ENCODE assay signal across 20 cellular contexts in the genomic region with DNA sequence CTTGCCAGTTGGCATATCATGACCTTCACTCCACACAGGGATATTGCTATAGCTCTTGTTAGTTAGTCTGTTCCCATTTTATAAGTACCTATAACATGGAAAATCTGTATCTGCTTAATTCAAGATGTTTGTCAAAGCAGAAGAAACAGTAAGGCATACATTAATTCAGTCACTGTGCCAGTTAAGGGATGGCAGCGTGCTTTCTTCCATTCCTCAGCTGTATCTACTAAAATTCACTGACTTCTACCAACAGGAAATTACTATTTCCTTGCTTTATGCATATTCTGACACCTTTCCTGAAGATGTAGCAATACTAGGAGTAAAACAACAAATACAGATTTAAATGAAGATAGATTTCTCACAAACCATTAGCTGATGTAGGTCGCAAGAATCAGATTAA. TPM values are rescaled to one million over a fixed set of nuclear protein-coding genes. Genes with fewer than 3 reads are reported as not detected.
DNase-seq lines count a peak whose midpoint lies in the region; ATAC-seq, FAIRE-seq and TF ChIP-seq lines count a peak whose summit lies in the region.
"Had no signal": no experiment of that assay in that cellular context is flagged by ENCODE, and none has a peak within 500 bp of the region (broad histone marks: within the 10 kb centered on the region; RNA-seq: fewer than 3 reads in every experiment).

No MANE protein-coding gene starts in this region.

- peaks cover 11% of the 10 kb centered on the region for H3K9me3 Mint-ChIP-seq in osteocyte (ENCODE audit: unreplicated experiment)

- H3K27me3 ChIP-seq in SJCRH30: no peaks in the 10 kb centered on the region
- H3K27me3 ChIP-seq: Peyer's patch had no signal

- H3K4me1 ChIP-seq in SJCRH30: peaks cover 23% of the 10 kb centered on the region
- H3K4me1 ChIP-seq: Caco-2, Peyer's patch had no signal

- H3K4me3 Mint-ChIP-seq in osteocyte (ENCODE audit: unreplicated experiment): no peak overlapping the region
- H3K4me3 Mint-ChIP-seq: GM23338 had no signal

- peaks cover 66% of the 10 kb centered on the region for H3K4me1 Mint-ChIP-seq in osteocyte (ENCODE audit: unreplicated experiment)

- no peak for FAIRE-seq in GM12891 (lab: Jason Lieb, UNC)
- FAIRE-seq: GM19239 had no signal

- peak overlapping the region; percentile 4; the same call in 1 of the 2 replicates for H3K27ac ChIP-seq in SJCRH30
- H3K27ac ChIP-seq: 22Rv1, Peyer's patch had no signal

- H3K27ac Mint-ChIP-seq in osteocyte (ENCODE audit: unreplicated experiment): peak overlapping the region; percentile 84
- H3K27ac Mint-ChIP-seq: CD14-positive monocyte, GM23338 had no signal

- H3K27me3 Mint-ChIP-seq in osteocyte (ENCODE audit: unreplicated experiment): no peaks in the 10 kb centered on the region

- no peak overlapping the region for H3K4me3 ChIP-seq in SJCRH30
- H3K4me3 ChIP-seq: GM23338, Peyer's patch had no signal

- TF ChIP-seq CTCF in osteocyte (IDR thresholded peaks at IDR 0.05): no peak

- no peaks in the 10 kb centered on the region for H3K36me3 ChIP-seq in SJCRH30
- H3K36me3 ChIP-seq: Peyer's patch had no signal

- DNase-seq in NCI-H2227 treated with DMSO at 0.1 percent for 48 hours (lab: John Stamatoyannopoulos, UW): peak; percentile 49
- no peak for DNase-seq in NCI-H2227 (lab: John Stamatoyannopoulos, UW; ENCODE audit: unreplicated experiment)
- no peak for DNase-seq in SJCRH30
- DNase-seq in cerebellar cortex (ENCODE audit: low spot score): peak; percentile 26
- DNase-seq in osteocyte (ENCODE audit: extremely low spot score, unreplicated experiment): no peak
- no peak for DNase-seq in activated T-cell treated with anti-CD3 and anti-CD28 coated beads, Interleukin-2, amount 50 U/mL, for 1 hour
- no peak for DNase-seq in GM12891 (ENCODE audit: insufficient read length, low spot score)
- DNase-seq: Caco-2, GDM1, Karpas-422, NCI-H1105 treated with DMSO at 0.1 percent for 48 hours, NCI-H446 treated with DMSO at 0.1 percent for 48 hours, NCI-H748 treated with DMSO at 0.1 percent for 48 hours, Peyer's patch, Right ventricle myocardium superior had no signal

- H3K9me3 ChIP-seq in SJCRH30 (replicated peaks): no peaks in the 10 kb centered on the region
- H3K9me3 ChIP-seq: Caco-2, Peyer's patch had no signal

- no peak for TF ChIP-seq POLR2A in GM12891 (IDR thresholded peaks at IDR 0.05; ENCODE audit: low read depth, low read length)

- peaks cover 30% of the 10 kb centered on the region for H3K36me3 Mint-ChIP-seq in osteocyte (ENCODE audit: unreplicated experiment)

- no peak for ATAC-seq in GM21360 (IDR thresholded peaks at IDR 0.05; ENCODE audit: unreplicated experiment)
- ATAC-seq: GM23338 had no signal

TF ChIP-seq in GM12891, 5 proteins besides CTCF, POLR2A, EP300 and RAD21:
- TF ChIP-seq POU2F2 (IDR thresholded peaks at IDR 0.05; ENCODE audit: low read depth, low read length) (no peak), SPI1 (IDR thresholded peaks at IDR 0.05; ENCODE audit: low read depth, low read length) (no peak)

RNA-seq across cellular contexts. Expression of a gene that starts 59.9 kb away (rescaled TPM):
- total RNA-seq in SJCRH30 (2014; rRNA removed; shearing (Covaris generic)): 20.8 and 22.9 TPM in 2 replicates
- 70.0 and 76.4 TPM in 2 replicates for total RNA-seq in osteocyte
- not detected for polyA plus RNA-seq in GM12891 (2012; ENCODE audit: low read depth, missing spikeins)

Comparison
In these comparisons a context has a peak if more than half of its experiments do, and no peak if none do; other contexts are left out.
1. DNase-seq: peak in NCI-H2227 treated with DMSO at 0.1 percent for 48 hours (single experiment) and cerebellar cortex (single experiment); none in NCI-H2227 (single experiment), SJCRH30 (0 of 2), osteocyte (single experiment), activated T-cell treated with anti-CD3 and anti-CD28 coated beads, Interleukin-2, amount 50 U/mL, for 1 hour (single experiment) and GM12891 (single experiment).